In the genomic region with DNA sequence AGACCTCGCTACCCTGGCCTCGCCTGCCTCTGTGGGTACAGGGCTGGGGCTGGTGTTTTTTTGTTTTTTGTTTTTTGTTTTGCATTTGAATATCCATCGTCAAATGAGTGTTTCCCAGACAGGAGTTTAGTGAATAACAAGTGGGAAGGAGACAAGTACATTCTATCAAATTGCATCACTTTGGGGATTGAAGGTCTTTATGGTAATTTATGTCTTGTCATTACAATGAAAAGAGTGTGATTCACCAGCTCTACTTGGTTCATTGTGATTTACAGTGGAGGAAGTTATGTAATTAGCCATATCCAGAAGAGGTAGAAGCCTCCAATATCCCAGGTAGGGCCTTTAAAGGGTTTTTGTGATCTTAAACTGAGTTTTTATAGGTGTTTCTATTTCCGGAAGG, we compare ENCODE assay signal across 17 cellular contexts.
DNase-seq lines count a peak whose midpoint lies in the region; ATAC-seq and TF ChIP-seq lines count a peak whose summit lies in the region.
"Had no signal": no experiment of that assay in that cellular context is flagged by ENCODE, and none has a peak within 500 bp of the region (broad histone marks: within the 10 kb centered on the region; RNA-seq: fewer than 3 reads in every experiment).

No MANE protein-coding gene starts in this region.

- H3K27me3 ChIP-seq in MG63 (no peaks in the 10 kb centered on the region), Caco-2 (replicated peaks; ENCODE audit: control insufficient read depth, insufficient read depth, low read length) (no peaks in the 10 kb centered on the region)
- H3K27me3 ChIP-seq: BE2C, SJSA1 had no signal

- ATAC-seq in mucosa of descending colon, result peak; percentile 45
- no peak for ATAC-seq in GM21723 (IDR thresholded peaks at IDR 0.05; ENCODE audit: unreplicated experiment)
- ATAC-seq in GM18861 (IDR thresholded peaks at IDR 0.05; ENCODE audit: unreplicated experiment), result no peak
- ATAC-seq: HCT116, T-cell had no signal

- no TSS peak for BruUV-seq in Caco-2 (replicated peaks; lab: Mats Ljungman, UMichigan)

- no peak overlapping the region for H3K27ac ChIP-seq in HEK293 (ENCODE audit: extremely low read depth, low read depth, low read length)
- H3K27ac ChIP-seq: SJSA1 had no signal

- H3K36me3 Mint-ChIP-seq in Caco-2 (ENCODE audit: insufficient read depth, unreplicated experiment), result no peaks in the 10 kb centered on the region
- H3K36me3 Mint-ChIP-seq: CD4-positive, alpha-beta memory T cell; T-cell had no signal

- no peak for TF ChIP-seq CTCF in HEK293 (tag by site-specific recombination; IDR thresholded peaks at IDR 0.05)
- no peak for TF ChIP-seq CTCF in mucosa of descending colon (IDR thresholded peaks at IDR 0.05)
- no peak for TF ChIP-seq CTCF in Caco-2 (IDR thresholded peaks at IDR 0.05; ENCODE audit: insufficient read depth in 1 of 2, low read depth in 1 of 2, low read length in 1 of 2, severe bottlenecking in 1 of 2, unreplicated experiment in 1 of 2)

- H3K27ac Mint-ChIP-seq in Caco-2 (ENCODE audit: unreplicated experiment), result no peak overlapping the region
- H3K27ac Mint-ChIP-seq: CD4-positive, alpha-beta memory T cell; T-cell had no signal

- CTCF ChIA-PET in HEK293 (lab: Yijun Ruan, JAX), result no interaction called here
- CTCF ChIA-PET in Caco-2 (lab: Charles Lee), result no interaction called here

- H3K4me3 ChIP-seq in HEK293 (ENCODE audit: low read depth, low read length) (no peak overlapping the region), mucosa of descending colon (no peak overlapping the region), MG63 (no peak overlapping the region), Caco-2 (ENCODE audit: low read depth, low read length) (no peak overlapping the region)
- H3K4me3 ChIP-seq: SJSA1 had no signal

- intact Hi-C loops in mucosa of descending colon (cut with DNase I, micrococcal nuclease) (no loop called here), Caco-2 (cut with micrococcal nuclease; ENCODE audit: unreplicated experiment) (no loop called here)

- no peaks in the 10 kb centered on the region for H3K9me3 ChIP-seq in HEK293 (ENCODE audit: control insufficient read depth, insufficient read depth, low read depth, low read length)
- H3K9me3 ChIP-seq in mucosa of descending colon, result no peaks in the 10 kb centered on the region
- no peaks in the 10 kb centered on the region for H3K9me3 ChIP-seq in MG63
- no peaks in the 10 kb centered on the region for H3K9me3 ChIP-seq in Caco-2
- H3K9me3 ChIP-seq: BE2C, SJSA1 had no signal

- no peaks in the 10 kb centered on the region for H3K27me3 Mint-ChIP-seq in Caco-2 (ENCODE audit: insufficient read depth, unreplicated experiment)

- POLR2A ChIA-PET in HEK293 (lab: Yijun Ruan, JAX) (no interaction called here), Caco-2 (lab: Charles Lee) (no interaction called here)

- no peak overlapping the region for H3K4me3 Mint-ChIP-seq in Caco-2 (ENCODE audit: unreplicated experiment)
- H3K4me3 Mint-ChIP-seq: CD4-positive, alpha-beta memory T cell; T-cell had no signal

- peak; percentile 28 for DNase-seq in MV-4-11 (lab: John Stamatoyannopoulos, UW)
- peak; percentile 63 for DNase-seq in amniotic epithelial cell (ENCODE audit: low read depth)
- no peak for DNase-seq in mucosa of descending colon
- no peak for DNase-seq in MG63
- no peak for DNase-seq in Caco-2
- DNase-seq: BE2C; CD4-positive, alpha-beta memory T cell; DMS79 treated with DMSO at 0.1 percent for 48 hours; NCI-H1092 treated with DMSO at 0.1 percent for 48 hours; NCI-H1930; NCI-H524; T-cell had no signal

- H3K4me1 ChIP-seq in HEK293 (ENCODE audit: control insufficient read depth, insufficient read depth, low read length) (peaks cover 6% of the 10 kb centered on the region), mucosa of descending colon (ENCODE audit: low read depth) (peaks cover 20% of the 10 kb centered on the region), Caco-2 (no peaks in the 10 kb centered on the region)
- H3K4me1 ChIP-seq: BE2C had no signal

- H3K36me3 ChIP-seq in HEK293 (ENCODE audit: control insufficient read depth in 2 of 2, insufficient read depth in 1 of 2, low read length in 2 of 2) (no peaks in the 10 kb centered on the region), mucosa of descending colon (ENCODE audit: low read depth) (no peaks in the 10 kb centered on the region), MG63 (no peaks in the 10 kb centered on the region), Caco-2 (ENCODE audit: control insufficient read depth, insufficient read depth, low read length) (no peaks in the 10 kb centered on the region)
- H3K36me3 ChIP-seq: BE2C, SJSA1 had no signal

- H3K9me3 Mint-ChIP-seq in Caco-2 (ENCODE audit: unreplicated experiment), result no peaks in the 10 kb centered on the region

- no peaks in the 10 kb centered on the region for H3K4me1 Mint-ChIP-seq in Caco-2 (ENCODE audit: low read depth, unreplicated experiment)
- H3K4me1 Mint-ChIP-seq: CD4-positive, alpha-beta memory T cell; T-cell had no signal

TF ChIP-seq in HEK293, 187 proteins besides CTCF, POLR2A, EP300 and RAD21:
- TF ChIP-seq, protein P1, sequence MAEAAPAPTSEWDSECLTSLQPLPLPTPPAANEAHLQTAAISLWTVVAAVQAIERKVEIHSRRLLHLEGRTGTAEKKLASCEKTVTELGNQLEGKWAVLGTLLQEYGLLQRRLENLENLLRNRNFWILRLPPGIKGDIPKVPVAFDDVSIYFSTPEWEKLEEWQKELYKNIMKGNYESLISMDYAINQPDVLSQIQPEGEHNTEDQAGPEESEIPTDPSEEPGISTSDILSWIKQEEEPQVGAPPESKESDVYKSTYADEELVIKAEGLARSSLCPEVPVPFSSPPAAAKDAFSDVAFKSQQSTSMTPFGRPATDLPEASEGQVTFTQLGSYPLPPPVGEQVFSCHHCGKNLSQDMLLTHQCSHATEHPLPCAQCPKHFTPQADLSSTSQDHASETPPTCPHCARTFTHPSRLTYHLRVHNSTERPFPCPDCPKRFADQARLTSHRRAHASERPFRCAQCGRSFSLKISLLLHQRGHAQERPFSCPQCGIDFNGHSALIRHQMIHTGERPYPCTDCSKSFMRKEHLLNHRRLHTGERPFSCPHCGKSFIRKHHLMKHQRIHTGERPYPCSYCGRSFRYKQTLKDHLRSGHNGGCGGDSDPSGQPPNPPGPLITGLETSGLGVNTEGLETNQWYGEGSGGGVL (tag by site-specific recombination; IDR thresholded peaks at IDR 0.05), result peak; percentile 19; the same call in 1 of the 2 replicates
- TF ChIP-seq, protein P2, sequence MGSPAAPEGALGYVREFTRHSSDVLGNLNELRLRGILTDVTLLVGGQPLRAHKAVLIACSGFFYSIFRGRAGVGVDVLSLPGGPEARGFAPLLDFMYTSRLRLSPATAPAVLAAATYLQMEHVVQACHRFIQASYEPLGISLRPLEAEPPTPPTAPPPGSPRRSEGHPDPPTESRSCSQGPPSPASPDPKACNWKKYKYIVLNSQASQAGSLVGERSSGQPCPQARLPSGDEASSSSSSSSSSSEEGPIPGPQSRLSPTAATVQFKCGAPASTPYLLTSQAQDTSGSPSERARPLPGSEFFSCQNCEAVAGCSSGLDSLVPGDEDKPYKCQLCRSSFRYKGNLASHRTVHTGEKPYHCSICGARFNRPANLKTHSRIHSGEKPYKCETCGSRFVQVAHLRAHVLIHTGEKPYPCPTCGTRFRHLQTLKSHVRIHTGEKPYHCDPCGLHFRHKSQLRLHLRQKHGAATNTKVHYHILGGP (tag by site-specific recombination; IDR thresholded peaks at IDR 0.05), result peak; percentile 25; the same call in 1 of the 2 replicates
- TF ChIP-seq PRDM1 (tag by site-specific recombination; IDR thresholded peaks at IDR 0.05) (no peak), ZNF292 (tag by site-specific recombination; IDR thresholded peaks at IDR 0.05; ENCODE audit: borderline replicate concordance, low read depth) (no peak)

Comparison
In these comparisons a context has a peak if more than half of its experiments do, and no peak if none do; other contexts are left out.
1. DNase-seq: peak in MV-4-11 (single experiment) and amniotic epithelial cell (single experiment); none in mucosa of descending colon (0 of 3), MG63 (single experiment) and Caco-2 (0 of 2).